In the genomic region with DNA sequence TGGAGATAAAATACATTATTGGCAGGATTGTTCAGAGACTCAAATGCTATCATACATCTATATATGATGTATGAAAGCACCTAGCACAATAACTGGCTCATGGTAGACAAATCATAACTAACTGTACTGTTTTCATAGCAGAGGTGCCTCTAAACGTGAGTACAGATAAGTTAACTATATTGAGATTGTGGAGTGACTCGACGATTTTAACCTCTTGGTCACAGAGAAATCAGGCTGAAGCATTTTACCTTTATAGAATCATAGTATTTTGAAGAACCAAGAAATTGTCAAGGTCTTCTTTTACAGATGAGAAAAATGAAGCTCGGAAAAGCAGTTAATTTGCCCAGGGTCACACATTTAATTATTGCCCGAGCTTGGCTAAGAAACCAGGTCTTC, we compare ENCODE assay signal across 8 cellular contexts. TPM values are rescaled to one million over a fixed set of nuclear protein-coding genes. Genes with fewer than 3 reads are reported as not detected.
DNase-seq lines count a peak whose midpoint lies in the region; ATAC-seq and TF ChIP-seq lines count a peak whose summit lies in the region.

No MANE protein-coding gene starts in this region.

- H3F3A ChIP-seq in MM.1S (ENCODE audit: insufficient read depth, low read length): peaks cover 3% of the 10 kb centered on the region; the same call in 1 of the 2 replicates

- H3K27ac Mint-ChIP-seq in CD8-positive, alpha-beta T cell: peak overlapping the region; percentile 38

- H3K4me2 ChIP-seq in MM.1S (ENCODE audit: low read depth, low read length) (peak overlapping the region; percentile 64; the same call in 1 of the 2 replicates), osteoblast (ENCODE audit: insufficient read depth, low read length) (peak overlapping the region; percentile 84)

- peaks cover 6% of the 10 kb centered on the region for H3K4me1 ChIP-seq in CD8-positive, alpha-beta T cell (ENCODE audit: insufficient read depth, low read length)
- H3K4me1 ChIP-seq in MM.1S (ENCODE audit: low read length) (no peaks in the 10 kb centered on the region), ectodermal cell (ENCODE audit: control insufficient read depth, insufficient read depth, low read length) (peaks cover 7% of the 10 kb centered on the region), osteoblast (ENCODE audit: insufficient read depth, low read length) (peaks cover 13% of the 10 kb centered on the region)

- CTCF ChIA-PET in CD8-positive, alpha-beta T cell (lab: Charles Lee): interaction anchor here (0.8 to 1.6 kb wide), 5 partner anchors 10 to 320 kb away, joined by 3 to 7 read pairs (median 3); no protein-coding TSS in a partner anchor

- H3K27ac ChIP-seq in CD8-positive, alpha-beta T cell (ENCODE audit: low read depth, low read length): no peak overlapping the region
- no peak overlapping the region for H3K27ac ChIP-seq in MM.1S (ENCODE audit: low read length)
- H3K27ac ChIP-seq in ectodermal cell (ENCODE audit: insufficient read depth, low read depth, low read length, poor library complexity, severe bottlenecking): no peak overlapping the region
- peak overlapping the region; percentile 79 for H3K27ac ChIP-seq in osteoblast (ENCODE audit: low read depth, low read length)

- 55 to 78% methylated on average over 2 to 5 of the region's 5 CpGs for WGBS in ectodermal cell, 2 experiments

- no peaks in the 10 kb centered on the region for H3K27me3 ChIP-seq in CD8-positive, alpha-beta T cell (ENCODE audit: insufficient read depth, low read length)
- H3K27me3 ChIP-seq in MM.1S (replicated peaks; ENCODE audit: insufficient read depth, low read length) (no peaks in the 10 kb centered on the region), ectodermal cell (ENCODE audit: control insufficient read depth, insufficient read depth, low read length, poor library complexity, severe bottlenecking) (no peaks in the 10 kb centered on the region), osteoblast (ENCODE audit: insufficient read depth, low read length) (no peaks in the 10 kb centered on the region)

- H3K79me2 ChIP-seq in MM.1S (ENCODE audit: low read length) (peaks cover 9% of the 10 kb centered on the region; the same call in 1 of the 2 replicates), osteoblast (ENCODE audit: insufficient read depth, low read length) (peaks cover 18% of the 10 kb centered on the region)

- no peak for TF ChIP-seq CTCF in CD8-positive, alpha-beta T cell (IDR thresholded peaks at IDR 0.05)
- no peak for TF ChIP-seq CTCF in MM.1S (IDR thresholded peaks at IDR 0.05; ENCODE audit: low read length)
- no peak for TF ChIP-seq CTCF in osteoblast (IDR thresholded peaks at IDR 0.05; ENCODE audit: extremely low read depth, low read depth, low read length)

- H3K9ac ChIP-seq in MM.1S (ENCODE audit: low read length): peak overlapping the region; percentile 75; the same call in 1 of the 2 replicates

- H3K9me3 Mint-ChIP-seq in CD8-positive, alpha-beta T cell: no peaks in the 10 kb centered on the region

- ATAC-seq in CD8-positive, alpha-beta T cell: no peak
- ATAC-seq in GM19452 (IDR thresholded peaks at IDR 0.05; ENCODE audit: unreplicated experiment) (no peak), HG03135 (IDR thresholded peaks at IDR 0.05; ENCODE audit: unreplicated experiment) (no peak)

- intact Hi-C loops in CD8-positive, alpha-beta T cell (cut with DNase I, micrococcal nuclease): loop anchor here in 1 of 2 experiments (2.0 kb wide), 1 partner anchor 54 kb away; no protein-coding TSS in a partner anchor

- peaks cover 3% of the 10 kb centered on the region for H3K36me3 Mint-ChIP-seq in CD8-positive, alpha-beta T cell

- H2AFZ ChIP-seq in MM.1S (ENCODE audit: low read length) (peak overlapping the region; percentile 81), osteoblast (ENCODE audit: low read length) (peak overlapping the region; percentile 58)

- H3K9me3 ChIP-seq in CD8-positive, alpha-beta T cell (ENCODE audit: low read length): no peaks in the 10 kb centered on the region
- no peaks in the 10 kb centered on the region for H3K9me3 ChIP-seq in MM.1S (replicated peaks; ENCODE audit: insufficient read depth, low read length)
- H3K9me3 ChIP-seq in ectodermal cell (ENCODE audit: control insufficient read depth, low read length): no peaks in the 10 kb centered on the region
- no peaks in the 10 kb centered on the region for H3K9me3 ChIP-seq in osteoblast (ENCODE audit: low read depth, low read length)

- no peaks in the 10 kb centered on the region for H3K9me2 ChIP-seq in MM.1S (replicated peaks; ENCODE audit: insufficient read depth, low read length)

- no peak for DNase-seq in CD8-positive, alpha-beta T cell
- DNase-seq in MM.1S (peak; percentile 21), osteoblast (ENCODE audit: insufficient read length, low spot score, missing footprints) (no peak), NCI-H1694 (lab: John Stamatoyannopoulos, UW) (no peak), NCI-H748 treated with DMSO at 0.1 percent for 48 hours (lab: John Stamatoyannopoulos, UW) (no peak)

- H4K20me1 ChIP-seq in MM.1S (ENCODE audit: insufficient read depth, low read length): no peaks in the 10 kb centered on the region
- no peaks in the 10 kb centered on the region for H4K20me1 ChIP-seq in osteoblast (ENCODE audit: insufficient read depth, low read length)

- peak overlapping the region; percentile 57 for H3K4me3 ChIP-seq in CD8-positive, alpha-beta T cell (ENCODE audit: low read depth, low read length)
- H3K4me3 ChIP-seq in MM.1S (ENCODE audit: low read length): 0 out of 2 replicates have a peak overlapping the region, but pooled peaks have one; percentile 65
- peak overlapping the region; percentile 86 for H3K4me3 ChIP-seq in ectodermal cell (ENCODE audit: insufficient read depth, low read depth, low read length)
- H3K4me3 ChIP-seq in osteoblast (ENCODE audit: insufficient read depth, low read length): peak overlapping the region; percentile 85

- peaks cover 23% of the 10 kb centered on the region for H3K4me1 Mint-ChIP-seq in CD8-positive, alpha-beta T cell (ENCODE audit: low read depth)

- POLR2A ChIA-PET in CD8-positive, alpha-beta T cell (lab: Charles Lee): interaction anchor here (1.0 to 2.5 kb wide), 3 partner anchors 12 to 27 kb away, joined by 3 to 14 read pairs (median 3); a partner anchor contains a TSS

- H3K4me3 Mint-ChIP-seq in CD8-positive, alpha-beta T cell: peak overlapping the region; percentile 90

- H3K27me3 Mint-ChIP-seq in CD8-positive, alpha-beta T cell (ENCODE audit: low read depth): no peaks in the 10 kb centered on the region

- H3K36me3 ChIP-seq in CD8-positive, alpha-beta T cell (ENCODE audit: insufficient read depth, low read length): no peaks in the 10 kb centered on the region
- H3K36me3 ChIP-seq in MM.1S (replicated peaks; ENCODE audit: insufficient read depth, low read length) (no peaks in the 10 kb centered on the region), ectodermal cell (ENCODE audit: control insufficient read depth, insufficient read depth, low read length) (no peaks in the 10 kb centered on the region), osteoblast (ENCODE audit: insufficient read depth, low read length) (peaks cover 18% of the 10 kb centered on the region)

RNA-seq across cellular contexts. Expression of a gene that starts 0.7 kb away (rescaled TPM):
- 1 to 10 TPM; 4.9 to 5.1 TPM for total RNA-seq in CD8-positive, alpha-beta T cell
- polyA plus RNA-seq in ectodermal cell (2013, experiment 1 of 4): 88.5 TPM
- 94.2 TPM for polyA plus RNA-seq in ectodermal cell (2013, experiment 2 of 4)
- 77.4 TPM for polyA plus RNA-seq in ectodermal cell (2013, experiment 3 of 4)
- polyA plus RNA-seq in ectodermal cell (2013, experiment 4 of 4): 82.0 TPM
- total RNA-seq in osteoblast: 47.4 and 50.4 TPM in 2 replicates

RNA-seq across cellular contexts. Expression of a gene that starts 28.3 kb away (rescaled TPM):
- total RNA-seq in CD8-positive, alpha-beta T cell: 100 to 1,000 TPM; 180 to 181 TPM
- polyA plus RNA-seq in ectodermal cell (2013, experiment 1 of 4): 266 TPM
- 282 TPM for polyA plus RNA-seq in ectodermal cell (2013, experiment 2 of 4)
- 193 TPM for polyA plus RNA-seq in ectodermal cell (2013, experiment 3 of 4)
- polyA plus RNA-seq in ectodermal cell (2013, experiment 4 of 4): 201 TPM
- total RNA-seq in osteoblast: 67.8 and 69.5 TPM in 2 replicates
